9 cellular contexts compared by ENCODE assay signal in genomic region chr13:20489185-20489820, GRCh38. TPM values are rescaled to one million over a fixed set of nuclear protein-coding genes. Genes with fewer than 3 reads are reported as not detected.
DNase-seq lines count a peak whose midpoint lies in the region; ATAC-seq, FAIRE-seq and TF ChIP-seq lines count a peak whose summit lies in the region.
"Had no signal": no experiment of that assay in that cellular context is flagged by ENCODE, and none has a peak within 500 bp of the region (broad histone marks: within the 10 kb centered on the region; RNA-seq: fewer than 3 reads in every experiment).

No MANE protein-coding gene starts in this region.

- TF ChIP-seq EP300 in GM12878 (IDR thresholded peaks at IDR 0.05; ENCODE audit: borderline replicate concordance in 1 of 2, control insufficient read depth in 1 of 2, low read depth in 2 of 2, low read length in 2 of 2), result no peak

- H3K79me2 ChIP-seq in GM12878 (ENCODE audit: control insufficient read depth, insufficient read depth, low read length), result no peaks in the 10 kb centered on the region

- peak; percentile 17 for DNase-seq in activated T-cell treated with anti-CD3 and anti-CD28 coated beads for 4 hours
- DNase-seq in activated T-cell treated with anti-CD3 and anti-CD28 coated beads, Interleukin-2, amount 50 U/mL, for 48 hours, result no peak
- DNase-seq in NCI-H128 (lab: John Stamatoyannopoulos, UW; ENCODE audit: unreplicated experiment), result peak; percentile 56
- no peak for DNase-seq in GM12878 (ENCODE audit: low read depth, low spot score)
- peak; percentile 52 for DNase-seq in stimulated activated CD4-positive, alpha-beta T cell treated with anti-CD3 and anti-CD28 coated beads, Interleukin-4, amount 100 ng/mL, for 1 hour
- no peak for DNase-seq in EL
- no peak for DNase-seq in AML-193 (lab: John Stamatoyannopoulos, UW)
- no peak for DNase-seq in coronary artery (ENCODE audit: low spot score)
- DNase-seq: activated T-cell treated with anti-CD3 and anti-CD28 coated beads, Interleukin-2, amount 50 U/mL, for 4 hours had no signal

- RAD21 ChIA-PET in GM12878 (lab: Charles Lee; ENCODE audit: unreplicated experiment), result interaction anchor here (0.6 to 2.3 kb wide), 2 partner anchors 292 to 438 kb away, joined by 3 to 10 read pairs; no protein-coding TSS in a partner anchor

- TF ChIP-seq RAD21 in GM12878 (IDR thresholded peaks at IDR 0.05; ENCODE audit: insufficient read depth, low read depth, low read length), result peak; percentile 86

- no peak overlapping the region for H2AFZ ChIP-seq in GM12878 (ENCODE audit: control insufficient read depth, low read depth, low read length)

- no peaks in the 10 kb centered on the region; a peak in 1 of 4 replicates for H3K36me3 ChIP-seq in GM12878 (ENCODE audit: control insufficient read depth in 2 of 2, insufficient read depth in 2 of 2, low read length in 1 of 2)

- SMC1A ChIA-PET in GM12878 (lab: Charles Lee; ENCODE audit: uncharacterized antibody, unreplicated experiment), result interaction anchor here (1.2 to 4.0 kb wide), 2 partner anchors 77 to 292 kb away, joined by 3 to 27 read pairs; no protein-coding TSS in a partner anchor

- 33% methylated on average over 4 of the region's 4 CpGs for WGBS in GM12878 (ENCODE audit: insufficient coverage, insufficient replicate concordance, low lambda C conversion rate, missing lambda C conversion rate)

- no peaks in the 10 kb centered on the region for H3K9me3 ChIP-seq in GM12878 (replicated peaks; ENCODE audit: control insufficient read depth, insufficient read depth, low read length)

- H3K9ac ChIP-seq in GM12878 (ENCODE audit: control insufficient read depth, insufficient read depth, low read length), result no peak overlapping the region

- H3K27ac ChIP-seq in GM12878 (ENCODE audit: control insufficient read depth, insufficient read depth) (no peak overlapping the region), coronary artery (no peak overlapping the region)

- intact Hi-C loops in GM12878 (cut with micrococcal nuclease; ENCODE audit: unreplicated experiment), result loop anchor here (1.0 to 5.0 kb wide), 3 partner anchors 67 to 307 kb away; no protein-coding TSS in a partner anchor

- peak; percentile 57 to 63 (median 60) for TF ChIP-seq CTCF in GM12878 (IDR thresholded peaks at IDR 0.05 in 2 of 3, conservative IDR thresholded peaks at IDR 0.05 in 1 of 3; ENCODE audit: control insufficient read depth in 2 of 3, extremely low read depth in 1 of 3, insufficient read depth in 1 of 3, low read depth in 3 of 3, low read length in 3 of 3)
- no peak for TF ChIP-seq CTCF in coronary artery (IDR thresholded peaks at IDR 0.05)

- no TSS peak for BruUV-seq in GM12878 (replicated peaks; lab: Mats Ljungman, UMichigan)

- no peak for TF ChIP-seq POLR2A in GM12878 (IDR thresholded peaks at IDR 0.05; ENCODE audit: low read depth, low read length)

- in situ Hi-C loops in GM12878 (cut with MboI), result no loop called here

- H3K4me1 ChIP-seq in GM12878 (ENCODE audit: control insufficient read depth, insufficient read depth, low read length), result no peaks in the 10 kb centered on the region

- POLR2A ChIA-PET in GM12878 (lab: Charles Lee), result no interaction called here

- peak; percentile 66 for FAIRE-seq in GM12878 (lab: Jason Lieb, UNC)

- CTCF ChIA-PET in GM12878 (lab: Yijun Ruan, JAX), result interaction anchor here (1.3 to 9.0 kb wide), 6 partner anchors 11 to 436 kb away, joined by 3 to 101 read pairs (median 8); no protein-coding TSS in a partner anchor

- ATAC-seq in GM12878, result peak; percentile 87

- no peaks in the 10 kb centered on the region for H3K27me3 ChIP-seq in GM12878 (replicated peaks in 1 of 2; ENCODE audit: control insufficient read depth in 2 of 2, insufficient read depth in 2 of 2, low read length in 1 of 2)

- H3K4me3 ChIP-seq in GM12878 (no peak overlapping the region), coronary artery (no peak overlapping the region)

- no peaks in the 10 kb centered on the region for H4K20me1 ChIP-seq in GM12878 (ENCODE audit: control insufficient read depth, insufficient read depth)

- no peak overlapping the region for H3K4me2 ChIP-seq in GM12878 (ENCODE audit: control insufficient read depth, insufficient read depth)

TF ChIP-seq in GM12878, 131 proteins besides CTCF, POLR2A, EP300 and RAD21 (continues in another document):
- TF ChIP-seq ZBTB11 (CRISPR knock-in tag; IDR thresholded peaks at IDR 0.05) (no peak), SMC3 (IDR thresholded peaks at IDR 0.05; ENCODE audit: borderline replicate concordance, low read length) (peak; percentile 75), POU2F2 (IDR thresholded peaks at IDR 0.05; ENCODE audit: borderline replicate concordance, low read depth, low read length) (no peak), SMARCA5 (IDR thresholded peaks at IDR 0.05) (no peak), PBX3 (IDR thresholded peaks at IDR 0.05; ENCODE audit: insufficient replicate concordance, low read depth, low read length) (peak; percentile 88), TCF12 (IDR thresholded peaks at IDR 0.05; ENCODE audit: low read depth, low read length) (peak; percentile 37; the same call in 1 of the 2 replicates), SREBF2 (IDR thresholded peaks at IDR 0.05; ENCODE audit: low read length) (no peak), YY1 (IDR thresholded peaks at IDR 0.05; ENCODE audit: low read depth, low read length) (peak; percentile 42; the same call in 1 of the 2 replicates), RBBP5 (conservative IDR thresholded peaks at IDR 0.05) (no peak), CBX5 (IDR thresholded peaks at IDR 0.05; ENCODE audit: low read depth) (no peak), KAT2A (conservative IDR thresholded peaks at IDR 0.05; ENCODE audit: control insufficient read depth, low read depth, low read length) (no peak)
- TF ChIP-seq, protein P1, sequence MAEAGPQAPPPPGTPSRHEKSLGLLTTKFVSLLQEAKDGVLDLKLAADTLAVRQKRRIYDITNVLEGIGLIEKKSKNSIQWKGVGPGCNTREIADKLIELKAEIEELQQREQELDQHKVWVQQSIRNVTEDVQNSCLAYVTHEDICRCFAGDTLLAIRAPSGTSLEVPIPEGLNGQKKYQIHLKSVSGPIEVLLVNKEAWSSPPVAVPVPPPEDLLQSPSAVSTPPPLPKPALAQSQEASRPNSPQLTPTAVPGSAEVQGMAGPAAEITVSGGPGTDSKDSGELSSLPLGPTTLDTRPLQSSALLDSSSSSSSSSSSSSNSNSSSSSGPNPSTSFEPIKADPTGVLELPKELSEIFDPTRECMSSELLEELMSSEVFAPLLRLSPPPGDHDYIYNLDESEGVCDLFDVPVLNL (IDR thresholded peaks at IDR 0.05; ENCODE audit: low read depth, low read length), result no peak

RNA-seq across cellular contexts. Expression of gene CRYL1, which starts 36.4 kb away (rescaled TPM):
- total RNA-seq in GM12878 (2013; cell fraction: nucleolus; rRNA removed), result 24.8 and 28.0 TPM in 2 replicates
- total RNA-seq in GM12878 (2014; rRNA removed), result 11.3 and 11.5 TPM in 2 replicates
- 7.3 and 7.5 TPM in 2 replicates for total RNA-seq in GM12878 (2014; rRNA removed; fragmentation: Illumina TruSeq; extraction: Trizol)
- total RNA-seq in GM12878 (2021), result 10.4 and 10.7 TPM in 2 replicates
- 12.6 TPM for polyA plus RNA-seq in GM12878 (2011; ENCODE audit: low read depth)
- polyA plus RNA-seq in GM12878 (2011; rRNA removed), result 33.7 and 36.7 TPM in 2 replicates
- polyA plus RNA-seq in GM12878 (2011; cell fraction: cytosol; rRNA removed), result 38.7 and 51.2 TPM in 2 replicates
- polyA plus RNA-seq in GM12878 (2011; cell fraction: nucleus; rRNA removed), result 19.9 and 25.2 TPM in 2 replicates
- polyA plus RNA-seq in GM12878 (2012), result 13.4 and 17.8 TPM in 2 replicates
- polyA plus RNA-seq in GM12878 (2014; fragmentation: Illumina TruSeq; extraction: Trizol), result 8.0 and 12.9 TPM in 2 replicates
- polyA plus RNA-seq in GM12878 (2014; fragmentation: Nextera tagmentation; extraction: Ambion mirVana), result 1 to 10 TPM; 5.5 to 7.9 TPM
- 11.6 and 13.8 TPM in 2 replicates for polyA plus RNA-seq in GM12878 (2014; rRNA removed)
- 10 to 100 TPM; 13.0 to 13.8 TPM for polyA plus RNA-seq in GM12878 (2016; fragmentation: Nextera tagmentation; extraction: Ambion mirVana)
- 27.8 and 30.2 TPM in 2 replicates for polyA minus RNA-seq in GM12878 (2011; rRNA and poly(A)+ RNA removed)
- 4.9 and 6.0 TPM in 2 replicates for polyA minus RNA-seq in GM12878 (2011; cell fraction: cytosol; rRNA and poly(A)+ RNA removed)
- polyA minus RNA-seq in GM12878 (2011; cell fraction: nucleus; rRNA and poly(A)+ RNA removed), result 7.1 and 8.6 TPM in 2 replicates

Comparison
In these comparisons a context has a peak if more than half of its experiments do, and no peak if none do; other contexts are left out.
1. DNase-seq: peak in activated T-cell treated with anti-CD3 and anti-CD28 coated beads for 4 hours (single experiment), NCI-H128 (single experiment) and stimulated activated CD4-positive, alpha-beta T cell treated with anti-CD3 and anti-CD28 coated beads, Interleukin-4, amount 100 ng/mL, for 1 hour (single experiment); none in activated T-cell treated with anti-CD3 and anti-CD28 coated beads, Interleukin-2, amount 50 U/mL, for 48 hours (0 of 2), GM12878 (single experiment), EL (single experiment), AML-193 (0 of 2) and coronary artery (single experiment).